18 cellular contexts compared by ENCODE assay signal in genomic region chr7:40092152-40092551, GRCh38. TPM values are rescaled to one million over a fixed set of nuclear protein-coding genes. Genes with fewer than 3 reads are reported as not detected.
DNase-seq lines count a peak whose midpoint lies in the region; ATAC-seq and TF ChIP-seq lines count a peak whose summit lies in the region.
"Had no signal": no experiment of that assay in that cellular context is flagged by ENCODE, and none has a peak within 500 bp of the region (broad histone marks: within the 10 kb centered on the region; RNA-seq: fewer than 3 reads in every experiment).

No MANE protein-coding gene starts in this region.

- peaks cover 7 to 16% of the 10 kb centered on the region in 2 donors for H3K4me1 ChIP-seq in gastrocnemius medialis

- no peaks in the 10 kb centered on the region for H3K27me3 ChIP-seq in gastrocnemius medialis
- H3K27me3 ChIP-seq: BE2C had no signal

- H3K27me3 Mint-ChIP-seq in natural killer cell (ENCODE audit: low read depth in 2 of 2) (no peaks in the 10 kb centered on the region), mesothelial cell of epicardium (ENCODE audit: low read depth) (no peaks in the 10 kb centered on the region)
- no peaks in the 10 kb centered on the region for H3K27me3 Mint-ChIP-seq in natural killer cell treated with Interleukin-12 subunit alpha and Interleukin-12 subunit beta and Interleukin-15 and Interleukin-18, amount 100 ng/mL, for 72 hours
- H3K27me3 Mint-ChIP-seq: CD4-positive, CD25-positive, alpha-beta regulatory T cell; CD8-positive, alpha-beta memory T cell; IgD-negative memory B cell had no signal

- H3K4me3 Mint-ChIP-seq in natural killer cell: no peak overlapping the region
- H3K4me3 Mint-ChIP-seq in natural killer cell treated with Interleukin-12 subunit alpha and Interleukin-12 subunit beta and Interleukin-15 and Interleukin-18, amount 100 ng/mL, for 72 hours: no peak overlapping the region
- no peak overlapping the region for H3K4me3 Mint-ChIP-seq in mesothelial cell of epicardium
- H3K4me3 Mint-ChIP-seq: CD4-positive, CD25-positive, alpha-beta regulatory T cell; CD8-positive, alpha-beta memory T cell; H9 had no signal

- no peaks in the 10 kb centered on the region for H3K9me3 ChIP-seq in gastrocnemius medialis
- H3K9me3 ChIP-seq: BE2C had no signal

- H3K36me3 Mint-ChIP-seq in natural killer cell (peaks cover 9% of the 10 kb centered on the region), mesothelial cell of epicardium (peaks cover 36% of the 10 kb centered on the region)
- H3K36me3 Mint-ChIP-seq in natural killer cell treated with Interleukin-12 subunit alpha and Interleukin-12 subunit beta and Interleukin-15 and Interleukin-18, amount 100 ng/mL, for 72 hours: peaks cover 15% of the 10 kb centered on the region

- peak overlapping the region in 1 of 4 donors; percentile 32 for H3K27ac ChIP-seq in gastrocnemius medialis

- DNase-seq in natural killer cell (no peak), mesothelial cell of epicardium (ENCODE audit: low spot score in 2 of 2, unreplicated experiment in 2 of 2) (no peak), gastrocnemius medialis (no peak), NCI-H1930 (lab: John Stamatoyannopoulos, UW) (no peak)
- DNase-seq in natural killer cell treated with Interleukin-12 subunit alpha and Interleukin-12 subunit beta and Interleukin-15 and Interleukin-18, amount 100 ng/mL, for 72 hours (ENCODE audit: low spot score): no peak
- DNase-seq: ACHN; BE2C; C1 segment of cervical spinal cord; CD4-positive, CD25-positive, alpha-beta regulatory T cell; CD8-positive, alpha-beta memory T cell; COR-L47; DMS 273 treated with DMSO at 0.1 percent for 48 hours; DMS53; GDM1; H9 had no signal

- no peak for TF ChIP-seq CTCF in natural killer cell (IDR thresholded peaks at IDR 0.05)
- no peak for TF ChIP-seq CTCF in mesothelial cell of epicardium (IDR thresholded peaks at IDR 0.05; ENCODE audit: unreplicated experiment)
- TF ChIP-seq CTCF in gastrocnemius medialis (IDR thresholded peaks at IDR 0.05 in 4 of 5, conservative IDR thresholded peaks at IDR 0.05 in 1 of 5): no peak

- peaks cover 0 to 47% of the 10 kb centered on the region in 2 donors for H3K36me3 ChIP-seq in gastrocnemius medialis

- no peaks in the 10 kb centered on the region for H3K9me3 Mint-ChIP-seq in natural killer cell
- no peaks in the 10 kb centered on the region for H3K9me3 Mint-ChIP-seq in natural killer cell treated with Interleukin-12 subunit alpha and Interleukin-12 subunit beta and Interleukin-15 and Interleukin-18, amount 100 ng/mL, for 72 hours
- H3K9me3 Mint-ChIP-seq in mesothelial cell of epicardium: no peaks in the 10 kb centered on the region
- H3K9me3 Mint-ChIP-seq: CD4-positive, CD25-positive, alpha-beta regulatory T cell; CD8-positive, alpha-beta memory T cell; H9; IgD-negative memory B cell had no signal

- in situ Hi-C loops in gastrocnemius medialis (cut with MboI; ENCODE audit: low sequenced_read_pairs in 4 of 4): no loop called here

- ATAC-seq in natural killer cell: no peak
- ATAC-seq in natural killer cell treated with Interleukin-12 subunit alpha and Interleukin-12 subunit beta and Interleukin-15 and Interleukin-18, amount 100 ng/mL, for 72 hours: no peak
- ATAC-seq in gastrocnemius medialis: peak; percentile 63 to 92
- no peak for ATAC-seq in HG03442 (IDR thresholded peaks at IDR 0.05; ENCODE audit: unreplicated experiment)
- ATAC-seq: HepG2 had no signal

- intact Hi-C loops in natural killer cell (cut with micrococcal nuclease) (no loop called here), gastrocnemius medialis (cut with DNase I; ENCODE audit: low total_unique reads) (no loop called here)

- H3K4me1 Mint-ChIP-seq in natural killer cell (no peaks in the 10 kb centered on the region), mesothelial cell of epicardium (peaks cover 21% of the 10 kb centered on the region)
- peaks cover 0 to 7% of the 10 kb centered on the region in 2 donors for H3K4me1 Mint-ChIP-seq in natural killer cell treated with Interleukin-12 subunit alpha and Interleukin-12 subunit beta and Interleukin-15 and Interleukin-18, amount 100 ng/mL, for 72 hours (ENCODE audit: low read depth in 2 of 2)
- H3K4me1 Mint-ChIP-seq: IgD-negative memory B cell had no signal

- no peak for TF ChIP-seq POLR2A in gastrocnemius medialis (IDR thresholded peaks at IDR 0.05)

- no peak overlapping the region for H3K4me3 ChIP-seq in gastrocnemius medialis

- H3K27ac Mint-ChIP-seq in natural killer cell (peak overlapping the region; percentile 11 to 31), mesothelial cell of epicardium (peak overlapping the region; percentile 87)
- H3K27ac Mint-ChIP-seq in natural killer cell treated with Interleukin-12 subunit alpha and Interleukin-12 subunit beta and Interleukin-15 and Interleukin-18, amount 100 ng/mL, for 72 hours: no peak overlapping the region
- H3K27ac Mint-ChIP-seq: CD4-positive, CD25-positive, alpha-beta regulatory T cell; H9; IgD-negative memory B cell had no signal

RNA-seq across cellular contexts. Expression of gene MPLKIP, which starts 42.3 kb away (rescaled TPM):
- total RNA-seq in natural killer cell: 10 to 100 TPM; 16.0 to 26.9 (median 17.1) TPM
- 10 to 100 TPM; 25.7 to 30.1 TPM for total RNA-seq in natural killer cell treated with Interleukin-12 subunit alpha and Interleukin-12 subunit beta and Interleukin-15 and Interleukin-18, amount 100 ng/mL, for 72 hours
- total RNA-seq in mesothelial cell of epicardium: 35.3 to 39.3 TPM (median 37.5 TPM) in 3 replicates
- total RNA-seq in gastrocnemius medialis: 10 to 100 TPM; 19.1 to 27.9 (median 23.8) TPM

RNA-seq across cellular contexts. Expression of gene SUGCT, which starts 42.7 kb away (rescaled TPM):
- total RNA-seq in natural killer cell: under 1 TPM in 2 of 3 donors, not detected in 1; 0.40 to 0.59 TPM
- total RNA-seq in natural killer cell treated with Interleukin-12 subunit alpha and Interleukin-12 subunit beta and Interleukin-15 and Interleukin-18, amount 100 ng/mL, for 72 hours: 1 to 10 TPM in 1 of 2 donors, under 1 TPM in 1; 0.74 to 1.3 TPM
- total RNA-seq in mesothelial cell of epicardium: 8.4 to 9.8 TPM (median 8.9 TPM) in 3 replicates
- total RNA-seq in gastrocnemius medialis: 1 to 10 TPM; 2.3 to 3.5 (median 2.9) TPM
- total RNA-seq: CD4-positive, CD25-positive, alpha-beta regulatory T cell had no signal

Comparison
In these comparisons a context has a peak if more than half of its experiments do, and no peak if none do; other contexts are left out.
1. H3K27ac Mint-ChIP-seq: peak in natural killer cell (2 of 2) and mesothelial cell of epicardium (single experiment); none in natural killer cell treated with Interleukin-12 subunit alpha and Interleukin-12 subunit beta and Interleukin-15 and Interleukin-18, amount 100 ng/mL, for 72 hours (0 of 2).
2. ATAC-seq: peak in gastrocnemius medialis (2 of 2); none in natural killer cell (0 of 3), natural killer cell treated with Interleukin-12 subunit alpha and Interleukin-12 subunit beta and Interleukin-15 and Interleukin-18, amount 100 ng/mL, for 72 hours (0 of 2) and HG03442 (single experiment).